In the genomic region with DNA sequence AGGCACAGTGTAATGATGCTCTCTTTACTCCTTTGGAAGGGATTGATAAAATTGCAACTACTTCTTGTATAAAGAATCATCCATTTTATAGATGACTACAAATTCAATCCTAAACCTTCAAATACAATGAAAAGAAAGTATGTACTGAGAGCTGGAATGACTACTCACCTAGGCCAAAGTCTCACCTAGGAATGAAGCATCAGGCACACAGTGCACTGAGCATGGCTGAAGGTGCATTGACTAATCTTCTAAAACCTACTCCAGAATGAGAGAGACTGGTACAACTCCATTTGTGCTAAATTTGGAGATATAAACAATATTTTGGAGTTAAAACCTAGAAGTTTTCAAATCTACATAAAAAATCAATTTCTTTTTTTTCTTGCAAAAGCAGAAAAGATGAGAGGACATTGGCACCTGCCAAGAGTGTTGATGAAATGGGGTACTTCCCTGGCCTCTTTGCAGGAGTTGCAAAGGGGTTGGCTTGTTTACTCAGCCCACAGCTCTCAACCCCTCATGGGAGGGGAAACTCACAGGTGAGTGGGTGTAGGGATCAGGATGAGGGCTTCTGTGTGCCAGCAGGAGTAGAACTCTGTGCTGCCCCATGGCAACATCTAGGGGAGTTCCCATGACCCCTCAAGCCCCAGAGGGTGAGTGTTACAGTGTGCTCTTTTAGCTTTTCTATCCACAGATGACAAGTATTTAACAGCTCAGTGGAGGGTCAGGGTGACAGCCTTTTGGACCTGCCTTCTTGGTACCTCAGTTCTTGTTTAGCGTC, we compare ENCODE assay signal across 18 cellular contexts. TPM values are rescaled to one million over a fixed set of nuclear protein-coding genes. Genes with fewer than 3 reads are reported as not detected.
DNase-seq lines count a peak whose midpoint lies in the region; ATAC-seq and TF ChIP-seq lines count a peak whose summit lies in the region.
"Had no signal": no experiment of that assay in that cellular context is flagged by ENCODE, and none has a peak within 500 bp of the region (broad histone marks: within the 10 kb centered on the region; RNA-seq: fewer than 3 reads in every experiment).

No MANE protein-coding gene starts in this region.

- H3K27ac Mint-ChIP-seq in activated naive CD8-positive, alpha-beta T cell treated with anti-CD3 and anti-CD28 coated beads for 36 hours, result peak overlapping the region; percentile 94
- H3K27ac Mint-ChIP-seq in stimulated activated naive CD8-positive, alpha-beta T cell treated with anti-CD3 and anti-CD28 coated beads, Interleukin-15, Interleukin-2, amounts not matched to agents 100 ng/mL and 50 ng/mL, for 24 hours, result peak overlapping the region; percentile 90
- H3K27ac Mint-ChIP-seq: nephron progenitor cell had no signal

- no peaks in the 10 kb centered on the region; the same call in 1 of the 2 replicates for H3K36me3 ChIP-seq in OCI-LY1 (ENCODE audit: insufficient read depth, low read length)
- no peaks in the 10 kb centered on the region for H3K36me3 ChIP-seq in MM.1S (replicated peaks; ENCODE audit: insufficient read depth, low read length)
- H3K36me3 ChIP-seq: brain microvascular endothelial cell, tibial artery had no signal

- no peaks in the 10 kb centered on the region for H3K79me2 ChIP-seq in OCI-LY1 (ENCODE audit: insufficient read depth, low read length)
- H3K79me2 ChIP-seq in MM.1S (ENCODE audit: low read length), result no peaks in the 10 kb centered on the region

- H3K27me3 ChIP-seq in OCI-LY1 (ENCODE audit: insufficient read depth, low read length), result no peaks in the 10 kb centered on the region
- H3K27me3 ChIP-seq in MM.1S (replicated peaks; ENCODE audit: insufficient read depth, low read length), result no peaks in the 10 kb centered on the region
- H3K27me3 ChIP-seq: brain microvascular endothelial cell, tibial artery had no signal

- peak overlapping the region; percentile 65 for H3K4me3 Mint-ChIP-seq in activated naive CD8-positive, alpha-beta T cell treated with anti-CD3 and anti-CD28 coated beads for 36 hours
- H3K4me3 Mint-ChIP-seq in stimulated activated naive CD8-positive, alpha-beta T cell treated with anti-CD3 and anti-CD28 coated beads, Interleukin-15, Interleukin-2, amounts not matched to agents 100 ng/mL and 50 ng/mL, for 24 hours, result peak overlapping the region; percentile 76
- H3K4me3 Mint-ChIP-seq: nephron progenitor cell had no signal

- peaks cover 72% of the 10 kb centered on the region for H3K4me1 Mint-ChIP-seq in activated naive CD8-positive, alpha-beta T cell treated with anti-CD3 and anti-CD28 coated beads for 36 hours
- peaks cover 71% of the 10 kb centered on the region for H3K4me1 Mint-ChIP-seq in stimulated activated naive CD8-positive, alpha-beta T cell treated with anti-CD3 and anti-CD28 coated beads, Interleukin-15, Interleukin-2, amounts not matched to agents 100 ng/mL and 50 ng/mL, for 24 hours (ENCODE audit: low read depth)
- H3K4me1 Mint-ChIP-seq: nephron progenitor cell had no signal

- H2AFZ ChIP-seq in OCI-LY1 (ENCODE audit: low read length), result no peak overlapping the region
- no peak overlapping the region for H2AFZ ChIP-seq in MM.1S (ENCODE audit: low read length)

- H3F3A ChIP-seq in OCI-LY1 (ENCODE audit: insufficient read depth, low read length) (no peaks in the 10 kb centered on the region), MM.1S (ENCODE audit: insufficient read depth, low read length) (peaks cover 8% of the 10 kb centered on the region)

- ATAC-seq in left colon, result no peak
- ATAC-seq: HCT116, K562, sciatic nerve had no signal

- H3K9me3 Mint-ChIP-seq in activated naive CD8-positive, alpha-beta T cell treated with anti-CD3 and anti-CD28 coated beads for 36 hours, result peaks cover 32% of the 10 kb centered on the region
- peaks cover 14% of the 10 kb centered on the region for H3K9me3 Mint-ChIP-seq in stimulated activated naive CD8-positive, alpha-beta T cell treated with anti-CD3 and anti-CD28 coated beads, Interleukin-15, Interleukin-2, amounts not matched to agents 100 ng/mL and 50 ng/mL, for 24 hours

- H3K36me3 Mint-ChIP-seq in activated naive CD8-positive, alpha-beta T cell treated with anti-CD3 and anti-CD28 coated beads for 36 hours, result peaks cover 42% of the 10 kb centered on the region
- peaks cover 29% of the 10 kb centered on the region for H3K36me3 Mint-ChIP-seq in stimulated activated naive CD8-positive, alpha-beta T cell treated with anti-CD3 and anti-CD28 coated beads, Interleukin-15, Interleukin-2, amounts not matched to agents 100 ng/mL and 50 ng/mL, for 24 hours (ENCODE audit: low read depth)

- DNase-seq in activated CD4-positive, alpha-beta T cell treated with anti-CD3 and anti-CD28 coated beads for 48 hours, result peak; percentile 32
- no peak for DNase-seq in activated CD4-positive, alpha-beta T cell treated with anti-CD3 and anti-CD28 coated beads, Interleukin-2, amount 50 U/mL, for 4 hours
- peak; percentile 34 for DNase-seq in activated naive CD8-positive, alpha-beta T cell treated with anti-CD3 and anti-CD28 coated beads for 36 hours
- DNase-seq in left colon (no peak), nucleus accumbens (lab: John Stamatoyannopoulos, UW) (no peak), MM.1S (no peak)
- DNase-seq: brain microvascular endothelial cell, glutamatergic neuron, NCI-H1930, nephron progenitor cell, tibial artery had no signal

- H3K4me3 ChIP-seq in OCI-LY1 (ENCODE audit: low read depth, low read length, poor library complexity, severe bottlenecking), result no peak overlapping the region
- H3K4me3 ChIP-seq in MM.1S (ENCODE audit: low read length), result no peak overlapping the region
- H3K4me3 ChIP-seq: K562, tibial artery had no signal

- H3K27ac ChIP-seq in OCI-LY1 (ENCODE audit: low read depth, low read length, poor library complexity, severe bottlenecking) (peak overlapping the region; percentile 70), MM.1S (ENCODE audit: low read length) (no peak overlapping the region)
- H3K27ac ChIP-seq: brain microvascular endothelial cell, tibial artery had no signal

- H3K9me2 ChIP-seq in OCI-LY1 (ENCODE audit: low read depth, low read length) (no peaks in the 10 kb centered on the region), MM.1S (replicated peaks; ENCODE audit: insufficient read depth, low read length) (no peaks in the 10 kb centered on the region)

- H3K4me1 ChIP-seq in OCI-LY1 (ENCODE audit: insufficient read depth, low read length, severe bottlenecking) (peaks cover 29% of the 10 kb centered on the region), MM.1S (ENCODE audit: low read length) (peaks cover 8% of the 10 kb centered on the region)
- H3K4me1 ChIP-seq: tibial artery had no signal

- intact Hi-C loops in left colon (cut with DNase I, micrococcal nuclease), result loop anchor here in 1 of 2 donors (10.0 kb wide), 1 partner anchor 67 kb away; no protein-coding TSS in a partner anchor

- H3K4me2 ChIP-seq in OCI-LY1 (ENCODE audit: low read length), result peak overlapping the region; percentile 31; the same call in 1 of the 2 replicates
- no peak overlapping the region for H3K4me2 ChIP-seq in MM.1S (ENCODE audit: low read depth, low read length)

- H3K9ac ChIP-seq in OCI-LY1 (ENCODE audit: low read length), result no peak overlapping the region; the same call in 1 of the 2 replicates
- no peak overlapping the region for H3K9ac ChIP-seq in MM.1S (ENCODE audit: low read length)

- H4K20me1 ChIP-seq in OCI-LY1 (ENCODE audit: insufficient read depth, low read length), result no peaks in the 10 kb centered on the region
- H4K20me1 ChIP-seq in MM.1S (ENCODE audit: insufficient read depth, low read length), result no peaks in the 10 kb centered on the region

- TF ChIP-seq CTCF in OCI-LY1 (IDR thresholded peaks at IDR 0.05; ENCODE audit: low read length) (no peak), MM.1S (IDR thresholded peaks at IDR 0.05; ENCODE audit: low read length) (no peak)

- no peaks in the 10 kb centered on the region for H3K9me3 ChIP-seq in OCI-LY1 (ENCODE audit: low read length)
- H3K9me3 ChIP-seq in MM.1S (replicated peaks; ENCODE audit: insufficient read depth, low read length), result no peaks in the 10 kb centered on the region
- H3K9me3 ChIP-seq: tibial artery had no signal

- no peaks in the 10 kb centered on the region for H3K27me3 Mint-ChIP-seq in activated naive CD8-positive, alpha-beta T cell treated with anti-CD3 and anti-CD28 coated beads for 36 hours
- no peaks in the 10 kb centered on the region for H3K27me3 Mint-ChIP-seq in stimulated activated naive CD8-positive, alpha-beta T cell treated with anti-CD3 and anti-CD28 coated beads, Interleukin-15, Interleukin-2, amounts not matched to agents 100 ng/mL and 50 ng/mL, for 24 hours

RNA-seq across cellular contexts. Expression of a gene that starts 31.3 kb away (rescaled TPM):
- 1 to 10 TPM; 6.4 to 7.0 TPM for total RNA-seq in activated naive CD8-positive, alpha-beta T cell treated with anti-CD3 and anti-CD28 coated beads for 36 hours
- under 1 TPM in 1 of 2 donors, not detected in 1; 0.27 TPM for total RNA-seq in left colon
- total RNA-seq: A673, endothelial cell of umbilical vein had no signal

RNA-seq across cellular contexts. Expression of a gene that starts 32.1 kb away (rescaled TPM):
- total RNA-seq in activated naive CD8-positive, alpha-beta T cell treated with anti-CD3 and anti-CD28 coated beads for 36 hours, result 100 to 1,000 TPM; 270 to 290 TPM
- total RNA-seq in left colon, result 1 to 10 TPM; 6.2 to 7.3 TPM

RNA-seq across cellular contexts. Expression of a gene that starts 59.1 kb away (rescaled TPM):
- 100 to 1,000 TPM; 143 to 152 TPM for total RNA-seq in activated naive CD8-positive, alpha-beta T cell treated with anti-CD3 and anti-CD28 coated beads for 36 hours
- total RNA-seq in left colon, result 1 to 10 TPM; 2.6 to 3.9 TPM
- total RNA-seq: A673 had no signal

Comparison
In these comparisons a context has a peak if more than half of its experiments do, and no peak if none do; other contexts are left out.
1. DNase-seq: peak in activated CD4-positive, alpha-beta T cell treated with anti-CD3 and anti-CD28 coated beads for 48 hours (single experiment) and activated naive CD8-positive, alpha-beta T cell treated with anti-CD3 and anti-CD28 coated beads for 36 hours (single experiment); none in activated CD4-positive, alpha-beta T cell treated with anti-CD3 and anti-CD28 coated beads, Interleukin-2, amount 50 U/mL, for 4 hours (0 of 2), left colon (0 of 2), nucleus accumbens (0 of 56) and MM.1S (single experiment).
2. RNA of a gene that starts 31.3 kb away (total RNA-seq): 6.4 to 7.0 TPM in activated naive CD8-positive, alpha-beta T cell treated with anti-CD3 and anti-CD28 coated beads for 36 hours; 0.27 TPM in left colon; every median in the first group is over 4 times any median in the second.
3. RNA of a gene that starts 32.1 kb away (total RNA-seq): 270 to 290 TPM in activated naive CD8-positive, alpha-beta T cell treated with anti-CD3 and anti-CD28 coated beads for 36 hours; 6.2 to 7.3 TPM in left colon; every median in the first group is over 10 times any median in the second.
4. RNA of a gene that starts 59.1 kb away (total RNA-seq): 143 to 152 TPM in activated naive CD8-positive, alpha-beta T cell treated with anti-CD3 and anti-CD28 coated beads for 36 hours; 2.6 to 3.9 TPM in left colon; every median in the first group is over 10 times any median in the second.